ENCODE assay signal across 11 cellular contexts in genomic region chr16:84751947-84752346, GRCh38. TPM values are rescaled to one million over a fixed set of nuclear protein-coding genes. Genes with fewer than 3 reads are reported as not detected.
DNase-seq lines count a peak whose midpoint lies in the region; ATAC-seq and TF ChIP-seq lines count a peak whose summit lies in the region.
"Had no signal": no experiment of that assay in that cellular context is flagged by ENCODE, and none has a peak within 500 bp of the region (broad histone marks: within the 10 kb centered on the region; RNA-seq: fewer than 3 reads in every experiment).

No MANE protein-coding gene starts in this region.

- no peak for DNase-seq in activated CD4-positive, CD25-positive, alpha-beta regulatory T cell (lab: John Stamatoyannopoulos, UW)
- DNase-seq in activated CD4-positive, alpha-beta memory T cell treated with anti-CD3 and anti-CD28 coated beads, Interleukin-2, amount 10 ng/mL, durations not matched to agents 7 days and 5 days = no peak
- no peak for DNase-seq in NAMALWA (ENCODE audit: low spot score)
- DNase-seq in SHP77 treated with DMSO at 0.1 percent for 48 hours (lab: John Stamatoyannopoulos, UW) = no peak
- DNase-seq: hypothalamus, NCI-H2081 had no signal

- peak overlapping the region; percentile 85 for H3K27ac ChIP-seq in neutrophil

- POLR2A ChIA-PET in activated CD4-positive, alpha-beta memory T cell treated with anti-CD3 and anti-CD28 coated beads, Interleukin-2, amount 10 ng/mL, durations not matched to agents 7 days and 5 days (lab: Charles Lee) = interaction anchor here (1.0 to 2.0 kb wide), 2 partner anchors 13 to 15 kb away, joined by 4 to 7 read pairs; no protein-coding TSS in a partner anchor

- peaks cover 48 to 50% of the 10 kb centered on the region in 2 experiments for H3K4me1 ChIP-seq in neutrophil (ENCODE audit: control insufficient read depth in 1 of 2, insufficient read depth in 1 of 2, low read depth in 1 of 2, low read length in 1 of 2)

- H3K27ac Mint-ChIP-seq in activated CD4-positive, alpha-beta memory T cell treated with anti-CD3 and anti-CD28 coated beads, Interleukin-2, amount 10 ng/mL, durations not matched to agents 7 days and 5 days = peak overlapping the region; percentile 77
- H3K27ac Mint-ChIP-seq: T-helper 1 cell treated with Interleukin-12 subunit alpha and Interleukin-12 subunit beta and Interleukin-4 antibody, amounts not matched to agents 30 μg/mL and 1 μg/mL, for 36 hours had no signal

- CTCF ChIA-PET in activated CD4-positive, alpha-beta memory T cell treated with anti-CD3 and anti-CD28 coated beads, Interleukin-2, amount 10 ng/mL, durations not matched to agents 7 days and 5 days (lab: Charles Lee) = interaction anchor here (0.6 to 15.8 kb wide), 10 partner anchors 11 to 320 kb away, joined by 3 to 259 read pairs (median 10); no protein-coding TSS in a partner anchor

- peak overlapping the region in 1 of 2 experiments; percentile 13 for H3K4me3 ChIP-seq in neutrophil (ENCODE audit: low read depth in 1 of 2, low read length in 1 of 2)

- no peaks in the 10 kb centered on the region for H3K27me3 Mint-ChIP-seq in activated CD4-positive, alpha-beta memory T cell treated with anti-CD3 and anti-CD28 coated beads, Interleukin-2, amount 10 ng/mL, durations not matched to agents 7 days and 5 days

- no peaks in the 10 kb centered on the region for H3K9me3 Mint-ChIP-seq in activated CD4-positive, alpha-beta memory T cell treated with anti-CD3 and anti-CD28 coated beads, Interleukin-2, amount 10 ng/mL, durations not matched to agents 7 days and 5 days
- H3K9me3 Mint-ChIP-seq: T-helper 1 cell treated with Interleukin-12 subunit alpha and Interleukin-12 subunit beta and Interleukin-4 antibody, amounts not matched to agents 30 μg/mL and 1 μg/mL, for 36 hours had no signal

- H3K36me3 ChIP-seq in neutrophil = no peaks in the 10 kb centered on the region

- peaks cover 30% of the 10 kb centered on the region for H3K36me3 Mint-ChIP-seq in activated CD4-positive, alpha-beta memory T cell treated with anti-CD3 and anti-CD28 coated beads, Interleukin-2, amount 10 ng/mL, durations not matched to agents 7 days and 5 days (ENCODE audit: low read depth)

- ATAC-seq in activated CD4-positive, CD25-positive, alpha-beta regulatory T cell treated with anti-CD3 and anti-CD28 coated beads, Interleukin-2, amount 50 U/mL, for 24 hours = peak; percentile 80 to 89
- ATAC-seq in HG02870 (IDR thresholded peaks at IDR 0.05; ENCODE audit: unreplicated experiment) = peak; percentile 53
- ATAC-seq in GM19328 (IDR thresholded peaks at IDR 0.05; ENCODE audit: unreplicated experiment) = no peak

- H3K9me3 ChIP-seq in neutrophil = no peaks in the 10 kb centered on the region

- H3K27me3 ChIP-seq in neutrophil = no peaks in the 10 kb centered on the region

- no peak for TF ChIP-seq CTCF in neutrophil (IDR thresholded peaks at IDR 0.05)

- H3K4me1 Mint-ChIP-seq in activated CD4-positive, alpha-beta memory T cell treated with anti-CD3 and anti-CD28 coated beads, Interleukin-2, amount 10 ng/mL, durations not matched to agents 7 days and 5 days = peaks cover 62% of the 10 kb centered on the region

- H3K4me3 Mint-ChIP-seq in activated CD4-positive, alpha-beta memory T cell treated with anti-CD3 and anti-CD28 coated beads, Interleukin-2, amount 10 ng/mL, durations not matched to agents 7 days and 5 days = no peak overlapping the region
- H3K4me3 Mint-ChIP-seq: T-helper 1 cell treated with Interleukin-12 subunit alpha and Interleukin-12 subunit beta and Interleukin-4 antibody, amounts not matched to agents 30 μg/mL and 1 μg/mL, for 36 hours had no signal

RNA-seq across cellular contexts. Expression of gene USP10, which starts 52.1 kb away (rescaled TPM):
- total RNA-seq in activated CD4-positive, alpha-beta memory T cell treated with anti-CD3 and anti-CD28 coated beads, Interleukin-2, amount 10 ng/mL, durations not matched to agents 7 days and 5 days = 10 to 100 TPM; 92.2 to 94.4 TPM
